Comparison of ENCODE assay signal across 8 cellular contexts in genomic region chr5:180495292-180495691, GRCh38. TPM values are rescaled to one million over a fixed set of nuclear protein-coding genes. Genes with fewer than 3 reads are reported as not detected.
DNase-seq lines count a peak whose midpoint lies in the region; ATAC-seq and TF ChIP-seq lines count a peak whose summit lies in the region.

No MANE protein-coding gene starts in this region.

- H3K36me3 Mint-ChIP-seq in activated CD4-positive, alpha-beta memory T cell treated with anti-CD3 and anti-CD28 coated beads, Interleukin-2, amount 10 ng/mL, durations not matched to agents 7 days and 5 days (ENCODE audit: low read depth): peaks cover 22% of the 10 kb centered on the region

- peaks cover 2% of the 10 kb centered on the region; the same call in 1 of the 2 replicates for H3K4me1 ChIP-seq in iPS DF 6.9 (ENCODE audit: control insufficient read depth, insufficient read depth, low read length)
- H3K4me1 ChIP-seq in spleen: peaks cover 23 to 64% (median 42%) of the 10 kb centered on the region in 6 donors

- peak overlapping the region; percentile 87 for H3K4me3 Mint-ChIP-seq in activated CD4-positive, alpha-beta memory T cell treated with anti-CD3 and anti-CD28 coated beads, Interleukin-2, amount 10 ng/mL, durations not matched to agents 7 days and 5 days

- peak overlapping the region; percentile 98 for H3K4me3 ChIP-seq in iPS DF 6.9 (ENCODE audit: low read length)
- H3K4me3 ChIP-seq in spleen: peak overlapping the region; percentile 91 to 100 (median 96)

- H3K27ac ChIP-seq in iPS DF 6.9 (ENCODE audit: low read length) (no peak overlapping the region), spleen (peak overlapping the region in 6 of 8 donors; percentile 86 to 98 (median 97))

- no CpG with 5 or more reads among the region's 7 CpGs for WGBS in iPS DF 6.9 (ENCODE audit: insufficient coverage, insufficient read length)
- 30 to 38% (median 32%) methylated on average over 7 of the region's 7 CpGs for WGBS in spleen, 5 donors

- intact Hi-C loops in spleen (cut with DNase I; ENCODE audit: low total_unique reads): no loop called here

- H3K36me3 ChIP-seq in iPS DF 6.9 (ENCODE audit: control insufficient read depth, insufficient read depth, low read length): no peaks in the 10 kb centered on the region
- peaks cover 0 to 27% (median 0%) of the 10 kb centered on the region in 6 donors for H3K36me3 ChIP-seq in spleen

- H3K27me3 ChIP-seq in iPS DF 6.9 (ENCODE audit: control insufficient read depth, insufficient read depth, low read length) (no peaks in the 10 kb centered on the region), spleen (replicated peaks in 1 of 7) (no peaks in the 10 kb centered on the region)

- DNase-seq in NCI-H1417 (lab: John Stamatoyannopoulos, UW) (peak in 2 of 3 experiments; percentile 15 to 36), NCI-H1417 treated with DMSO at 0.1 percent for 48 hours (lab: John Stamatoyannopoulos, UW) (no peak), iPS DF 6.9 (ENCODE audit: low read depth, low spot score) (no peak), spleen (no peak), foreskin melanocyte (no peak)
- DNase-seq in activated CD4-positive, alpha-beta memory T cell treated with anti-CD3 and anti-CD28 coated beads, Interleukin-2, amount 10 ng/mL, durations not matched to agents 7 days and 5 days: no peak

- TF ChIP-seq CTCF in spleen (IDR thresholded peaks at IDR 0.05 in 8 of 11, conservative IDR thresholded peaks at IDR 0.05 in 3 of 11): no peak

- no peaks in the 10 kb centered on the region for H3K27me3 Mint-ChIP-seq in activated CD4-positive, alpha-beta memory T cell treated with anti-CD3 and anti-CD28 coated beads, Interleukin-2, amount 10 ng/mL, durations not matched to agents 7 days and 5 days

- TF ChIP-seq POLR2A in spleen (IDR thresholded peaks at IDR 0.05): no peak

- CTCF ChIA-PET in activated CD4-positive, alpha-beta memory T cell treated with anti-CD3 and anti-CD28 coated beads, Interleukin-2, amount 10 ng/mL, durations not matched to agents 7 days and 5 days (lab: Charles Lee): interaction anchor here (0.7 to 1.2 kb wide), 2 partner anchors 11 to 28 kb away, joined by 3 read pairs; no protein-coding TSS in a partner anchor

- H3K27ac Mint-ChIP-seq in activated CD4-positive, alpha-beta memory T cell treated with anti-CD3 and anti-CD28 coated beads, Interleukin-2, amount 10 ng/mL, durations not matched to agents 7 days and 5 days: peak overlapping the region; percentile 37

- ATAC-seq in HG02759 (IDR thresholded peaks at IDR 0.05; ENCODE audit: unreplicated experiment): no peak
- no peak for ATAC-seq in HG02981 (IDR thresholded peaks at IDR 0.05; ENCODE audit: unreplicated experiment)

- no peaks in the 10 kb centered on the region for H3K9me3 ChIP-seq in iPS DF 6.9 (ENCODE audit: control insufficient read depth, insufficient read depth, low read length)
- H3K9me3 ChIP-seq in spleen: no peaks in the 10 kb centered on the region

- POLR2A ChIA-PET in activated CD4-positive, alpha-beta memory T cell treated with anti-CD3 and anti-CD28 coated beads, Interleukin-2, amount 10 ng/mL, durations not matched to agents 7 days and 5 days (lab: Charles Lee): interaction anchor here (0.9 kb wide), 1 partner anchor 191 kb away, joined by 3 read pairs; no protein-coding TSS in a partner anchor

- H3K9me3 Mint-ChIP-seq in activated CD4-positive, alpha-beta memory T cell treated with anti-CD3 and anti-CD28 coated beads, Interleukin-2, amount 10 ng/mL, durations not matched to agents 7 days and 5 days: no peaks in the 10 kb centered on the region

- peaks cover 44% of the 10 kb centered on the region for H3K4me1 Mint-ChIP-seq in activated CD4-positive, alpha-beta memory T cell treated with anti-CD3 and anti-CD28 coated beads, Interleukin-2, amount 10 ng/mL, durations not matched to agents 7 days and 5 days

RNA-seq across cellular contexts. Expression of gene CNOT6, which starts 1.1 kb away (rescaled TPM):
- total RNA-seq in activated CD4-positive, alpha-beta memory T cell treated with anti-CD3 and anti-CD28 coated beads, Interleukin-2, amount 10 ng/mL, durations not matched to agents 7 days and 5 days: 10 to 100 TPM; 34.9 to 36.2 TPM
- 10 to 100 TPM; 17.9 to 26.5 (median 24.7) TPM for total RNA-seq in spleen
- polyA plus RNA-seq in spleen: 1 to 10 TPM; 5.5 to 9.0 (median 6.0) TPM

Comparison
In these comparisons a context has a peak if more than half of its experiments do, and no peak if none do; other contexts are left out.
1. DNase-seq: peak in NCI-H1417 (2 of 3); none in NCI-H1417 treated with DMSO at 0.1 percent for 48 hours (single experiment), activated CD4-positive, alpha-beta memory T cell treated with anti-CD3 and anti-CD28 coated beads, Interleukin-2, amount 10 ng/mL, durations not matched to agents 7 days and 5 days (single experiment), iPS DF 6.9 (single experiment), spleen (single experiment) and foreskin melanocyte (single experiment).